In the genomic region with DNA sequence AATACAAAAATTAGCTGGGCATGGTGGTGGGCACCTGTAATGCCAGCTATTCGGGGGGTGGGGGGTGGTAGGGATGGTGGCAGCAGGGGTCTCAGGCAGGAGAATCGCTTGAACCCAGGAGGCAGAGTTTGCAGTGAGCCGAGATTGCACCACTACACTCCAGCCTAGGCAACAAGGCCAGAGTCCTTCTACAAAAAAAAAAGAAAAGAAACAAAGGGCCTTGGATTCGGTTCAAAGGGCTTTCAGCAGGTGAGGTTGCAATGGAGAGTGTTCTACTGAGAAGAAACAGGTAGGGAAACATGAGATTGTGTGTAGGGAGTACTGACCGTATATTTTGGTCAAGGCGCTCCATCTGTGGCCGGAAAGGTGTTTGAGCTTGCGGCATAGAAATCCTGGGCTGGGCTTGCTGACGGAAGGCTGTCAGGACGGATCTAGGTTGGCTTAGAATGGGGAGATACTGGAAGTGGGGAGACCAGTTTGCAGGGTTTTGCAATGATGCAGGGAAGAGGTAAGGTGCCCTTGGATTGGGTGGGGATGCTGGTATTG, we compare ENCODE assay signal across 24 cellular contexts.
"Had no signal": no experiment of that assay in that cellular context is flagged by ENCODE, and none has a peak within 500 bp of the region (broad histone marks: within the 10 kb centered on the region; RNA-seq: fewer than 3 reads in every experiment).

No MANE protein-coding gene starts in this region.

- ATAC-seq: left colon; left ventricle myocardium superior; lower lobe of right lung; naive thymus-derived CD8-positive, alpha-beta T cell; psoas muscle; right cardiac atrium; stimulated activated naive CD8-positive, alpha-beta T cell treated with anti-CD3 and anti-CD28 coated beads, Interleukin-15, amount 100 ng/mL, for 72 hours had no signal

- H3K27ac ChIP-seq: dorsolateral prefrontal cortex, lower lobe of right lung, ovary, psoas muscle, sigmoid colon, thyroid gland had no signal

- H3K4me1 ChIP-seq: lower lobe of right lung, psoas muscle, sigmoid colon had no signal

- H3K36me3 ChIP-seq: lower lobe of right lung, ovary, sigmoid colon, thyroid gland had no signal

- H3K36me3 Mint-ChIP-seq: immature natural killer cell; naive thymus-derived CD8-positive, alpha-beta T cell had no signal

- H3K9me3 ChIP-seq: lower lobe of right lung, ovary, psoas muscle, sigmoid colon, thyroid gland had no signal

- H3K4me3 Mint-ChIP-seq: immature natural killer cell; naive thymus-derived CD8-positive, alpha-beta T cell; nephron progenitor cell; stimulated activated naive CD8-positive, alpha-beta T cell treated with anti-CD3 and anti-CD28 coated beads, Interleukin-15, amount 100 ng/mL, for 72 hours had no signal

- DNase-seq: dorsolateral prefrontal cortex; effector CD4-positive, alpha-beta T cell; hypothalamus; immature natural killer cell; islet precursor cell; kidney glomerular epithelial cell; left colon; left ventricle myocardium superior; lower lobe of right lung; naive thymus-derived CD8-positive, alpha-beta T cell; nephron progenitor cell; occipital lobe; ovary; posterior cingulate gyrus; psoas muscle; right cardiac atrium; sigmoid colon; stimulated activated CD4-positive, alpha-beta T cell treated with anti-CD3 and anti-CD28 coated beads, Interleukin-1b, Interleukin-23, amount 100 ng/mL, for 48 hours; stimulated activated CD4-positive, alpha-beta T cell treated with anti-CD3 and anti-CD28 coated beads, Interleukin-4, amount 100 ng/mL, for 1 hour; stimulated activated CD8-positive, alpha-beta memory T cell treated with anti-CD3 and anti-CD28 coated beads, Interleukin-4, amount 100 ng/mL, for 48 hours; stimulated activated naive CD4-positive, alpha-beta T cell; stimulated activated naive CD8-positive, alpha-beta T cell treated with anti-CD3 and anti-CD28 coated beads, Interleukin-15, amount 100 ng/mL, for 72 hours; thyroid gland; trophoblast cell had no signal

- H3K27ac Mint-ChIP-seq: immature natural killer cell; naive thymus-derived CD8-positive, alpha-beta T cell; nephron progenitor cell; stimulated activated naive CD8-positive, alpha-beta T cell treated with anti-CD3 and anti-CD28 coated beads, Interleukin-15, amount 100 ng/mL, for 72 hours had no signal

- H3K4me3 ChIP-seq: dorsolateral prefrontal cortex, lower lobe of right lung, ovary, psoas muscle, sigmoid colon, thyroid gland had no signal

- H3K4me1 Mint-ChIP-seq: immature natural killer cell; naive thymus-derived CD8-positive, alpha-beta T cell had no signal

- H3K9me3 Mint-ChIP-seq: immature natural killer cell; naive thymus-derived CD8-positive, alpha-beta T cell; nephron progenitor cell; stimulated activated naive CD8-positive, alpha-beta T cell treated with anti-CD3 and anti-CD28 coated beads, Interleukin-15, amount 100 ng/mL, for 72 hours had no signal

- H3K27me3 ChIP-seq: ovary, sigmoid colon, thyroid gland had no signal
